1 cellular context compared by ENCODE assay signal in genomic region chr1:112866981-112867380, GRCh38.
TF ChIP-seq lines count a peak whose summit lies in the region.

No MANE protein-coding gene starts in this region.

TF ChIP-seq in IMR-90, 13 proteins besides CTCF, POLR2A, EP300 and RAD21:
- TF ChIP-seq MAFK (IDR thresholded peaks at IDR 0.05; ENCODE audit: low read depth, low read length) (no peak), ELK1 (IDR thresholded peaks at IDR 0.05; ENCODE audit: borderline replicate concordance, low read depth, low read length) (no peak)
TF ChIP-seq in IMR-90: peak in this region for 0.
